10 cellular contexts compared by ENCODE assay signal in genomic region chr11:296206-296975, GRCh38. TPM values are rescaled to one million over a fixed set of nuclear protein-coding genes. Genes with fewer than 3 reads are reported as not detected.
DNase-seq lines count a peak whose midpoint lies in the region; ATAC-seq and TF ChIP-seq lines count a peak whose summit lies in the region.
"Had no signal": no experiment of that assay in that cellular context is flagged by ENCODE, and none has a peak within 500 bp of the region (broad histone marks: within the 10 kb centered on the region; RNA-seq: fewer than 3 reads in every experiment).

No MANE protein-coding gene starts in this region.

- DNase-seq in activated effector memory CD4-positive, alpha-beta T cell treated with anti-CD3 and anti-CD28 coated beads, Interleukin-2, amount 50 U/mL, for 16 hours = peak; percentile 63
- DNase-seq in activated effector memory CD4-positive, alpha-beta T cell treated with Interleukin-2 at 50 U/mL for 16 hours = no peak
- DNase-seq in left cardiac atrium = peak; percentile 23
- no peak for DNase-seq in stimulated activated effector memory CD8-positive, alpha-beta T cell treated with anti-CD3 and anti-CD28 coated beads, Interleukin-12 subunit alpha, Interleukin-12 subunit beta, amount 100 ng/mL, for 72 hours (ENCODE audit: low spot score in 2 of 2)
- DNase-seq in DMS79 (lab: John Stamatoyannopoulos, UW) = no peak
- DNase-seq in MCF 10A (ENCODE audit: unreplicated experiment) = no peak
- DNase-seq: anterior cingulate cortex, NCI-H2029 had no signal

- H3K4me3 Mint-ChIP-seq in stimulated activated effector memory CD8-positive, alpha-beta T cell treated with anti-CD3 and anti-CD28 coated beads, Interleukin-12 subunit alpha, Interleukin-12 subunit beta, amount 100 ng/mL, for 72 hours = no peak overlapping the region
- H3K4me3 Mint-ChIP-seq in MCF 10A (ENCODE audit: unreplicated experiment) = no peak overlapping the region
- H3K4me3 Mint-ChIP-seq: mesothelial cell of epicardium had no signal

- no peak for ATAC-seq in left cardiac atrium
- no peak for ATAC-seq in stimulated activated effector memory CD8-positive, alpha-beta T cell treated with anti-CD3 and anti-CD28 coated beads, Interleukin-12 subunit alpha, Interleukin-12 subunit beta, amount 100 ng/mL, for 72 hours

- H3K36me3 Mint-ChIP-seq in stimulated activated effector memory CD8-positive, alpha-beta T cell treated with anti-CD3 and anti-CD28 coated beads, Interleukin-12 subunit alpha, Interleukin-12 subunit beta, amount 100 ng/mL, for 72 hours = peaks cover 16% of the 10 kb centered on the region
- H3K36me3 Mint-ChIP-seq in MCF 10A (ENCODE audit: insufficient read depth, unreplicated experiment) = no peaks in the 10 kb centered on the region
- H3K36me3 Mint-ChIP-seq: mesothelial cell of epicardium had no signal

- no peaks in the 10 kb centered on the region for H3K27me3 Mint-ChIP-seq in MCF 10A (ENCODE audit: insufficient read depth, unreplicated experiment)

- no peaks in the 10 kb centered on the region for H3K9me3 Mint-ChIP-seq in stimulated activated effector memory CD8-positive, alpha-beta T cell treated with anti-CD3 and anti-CD28 coated beads, Interleukin-12 subunit alpha, Interleukin-12 subunit beta, amount 100 ng/mL, for 72 hours
- H3K9me3 Mint-ChIP-seq in MCF 10A (ENCODE audit: unreplicated experiment) = no peaks in the 10 kb centered on the region
- H3K9me3 Mint-ChIP-seq: mesothelial cell of epicardium had no signal

- no TSS peak for BruUV-seq in MCF 10A (replicated peaks; lab: Mats Ljungman, UMichigan)

- intact Hi-C loops in left cardiac atrium (cut with DNase I) (loop anchor here in 1 of 2 donors (10.0 kb wide), 1 partner anchor 62 kb away; the partner anchor contains the start of genes PSMD13 and SIRT3), MCF 10A (cut with micrococcal nuclease) (no loop called here)

- H3K27ac Mint-ChIP-seq in stimulated activated effector memory CD8-positive, alpha-beta T cell treated with anti-CD3 and anti-CD28 coated beads, Interleukin-12 subunit alpha, Interleukin-12 subunit beta, amount 100 ng/mL, for 72 hours = peak overlapping the region; percentile 56
- H3K27ac Mint-ChIP-seq in MCF 10A (ENCODE audit: low read depth, unreplicated experiment) = no peak overlapping the region
- H3K27ac Mint-ChIP-seq: mesothelial cell of epicardium had no signal

- no peak for TF ChIP-seq CTCF in MCF 10A (IDR thresholded peaks at IDR 0.05; ENCODE audit: unreplicated experiment)

- H3K4me1 Mint-ChIP-seq in stimulated activated effector memory CD8-positive, alpha-beta T cell treated with anti-CD3 and anti-CD28 coated beads, Interleukin-12 subunit alpha, Interleukin-12 subunit beta, amount 100 ng/mL, for 72 hours = peaks cover 25% of the 10 kb centered on the region
- H3K4me1 Mint-ChIP-seq in MCF 10A (ENCODE audit: insufficient read depth, unreplicated experiment) = peaks cover 7% of the 10 kb centered on the region

- POLR2A ChIA-PET in MCF 10A (lab: Yijun Ruan, JAX) = interaction anchor here (0.6 to 1.2 kb wide), 2 partner anchors 59 to 322 kb away, joined by 3 to 4 read pairs; no protein-coding TSS in a partner anchor

- CTCF ChIA-PET in MCF 10A (lab: Yijun Ruan, JAX) = interaction anchor here (0.5 kb wide), 1 partner anchor 152 kb away, joined by 3 read pairs; no protein-coding TSS in a partner anchor

RNA-seq across cellular contexts. Expression of gene IFITM5, which starts 2.9 kb away (rescaled TPM):
- not detected for total RNA-seq in left cardiac atrium
- total RNA-seq in MCF 10A (2022) = not detected in 2 replicates
- total RNA-seq: mesothelial cell of epicardium, vagina had no signal

RNA-seq across cellular contexts. Expression of gene PGGHG, which starts 7.5 kb away (rescaled TPM):
- total RNA-seq in left cardiac atrium (10 to 100 TPM; 10.8 to 15.8 TPM), MCF 10A (2022) (6.3 and 8.5 TPM in 2 replicates)

RNA-seq across cellular contexts. Expression of gene IFITM2, which starts 11.2 kb away (rescaled TPM):
- total RNA-seq in left cardiac atrium (100 to 1,000 TPM; 420 to 494 TPM), MCF 10A (2022) (288 and 314 TPM in 2 replicates)

RNA-seq across cellular contexts. Expression of gene IFITM1, which starts 17.4 kb away (rescaled TPM):
- total RNA-seq in left cardiac atrium = 100 to 1,000 TPM; 151 to 215 TPM
- total RNA-seq in MCF 10A (2022) = 1.8 and 4.8 TPM in 2 replicates

RNA-seq across cellular contexts. Expression of gene NLRP6, which starts 18.2 kb away (rescaled TPM):
- total RNA-seq in left cardiac atrium (under 1 TPM; 0.16 to 0.62 TPM), MCF 10A (2022) (not detected in 2 replicates)
- total RNA-seq: mesothelial cell of epicardium had no signal

Comparison
In these comparisons a context has a peak if more than half of its experiments do, and no peak if none do; other contexts are left out.
1. DNase-seq: peak in activated effector memory CD4-positive, alpha-beta T cell treated with anti-CD3 and anti-CD28 coated beads, Interleukin-2, amount 50 U/mL, for 16 hours (single experiment) and left cardiac atrium (single experiment); none in activated effector memory CD4-positive, alpha-beta T cell treated with Interleukin-2 at 50 U/mL for 16 hours (single experiment), stimulated activated effector memory CD8-positive, alpha-beta T cell treated with anti-CD3 and anti-CD28 coated beads, Interleukin-12 subunit alpha, Interleukin-12 subunit beta, amount 100 ng/mL, for 72 hours (0 of 2), DMS79 (single experiment) and MCF 10A (single experiment).